ENCODE assay signal across 10 cellular contexts in genomic region chr1:160780398-160780755, GRCh38. TPM values are rescaled to one million over a fixed set of nuclear protein-coding genes. Genes with fewer than 3 reads are reported as not detected.
"Had no signal": no experiment of that assay in that cellular context is flagged by ENCODE, and none has a peak within 500 bp of the region (broad histone marks: within the 10 kb centered on the region; RNA-seq: fewer than 3 reads in every experiment).

No MANE protein-coding gene starts in this region.

- H3K36me3 Mint-ChIP-seq: activated CD4-positive, alpha-beta memory T cell treated with anti-CD3 and anti-CD28 coated beads for 36 hours had no signal

- H3K4me1 Mint-ChIP-seq: neural crest cell had no signal

- H3K9me3 ChIP-seq: ovary, suprapubic skin had no signal

- DNase-seq: activated CD4-positive, CD25-positive, alpha-beta regulatory T cell treated with anti-CD3 and anti-CD28 coated beads, Interleukin-2, amount 50 U/mL, for 72 hours; aorta; dorsolateral prefrontal cortex; kidney; ovary had no signal

- H3K27ac ChIP-seq: dorsolateral prefrontal cortex, ovary had no signal

- H3K27ac Mint-ChIP-seq: activated CD4-positive, alpha-beta memory T cell treated with anti-CD3 and anti-CD28 coated beads for 36 hours; T-helper 2 cell treated with Interferon-gamma antibody and Interleukin-4, amounts not matched to agents 5 μg/mL and 100 μg/mL, for 36 hours had no signal

- H3K27me3 ChIP-seq: ovary, suprapubic skin had no signal

- H3K4me3 Mint-ChIP-seq: activated CD4-positive, alpha-beta memory T cell treated with anti-CD3 and anti-CD28 coated beads for 36 hours; neural crest cell; T-helper 2 cell treated with Interferon-gamma antibody and Interleukin-4, amounts not matched to agents 5 μg/mL and 100 μg/mL, for 36 hours had no signal

- H3K4me3 ChIP-seq: dorsolateral prefrontal cortex, ovary, suprapubic skin had no signal

- H3K9me3 Mint-ChIP-seq: activated CD4-positive, alpha-beta memory T cell treated with anti-CD3 and anti-CD28 coated beads for 36 hours; neural crest cell; T-helper 2 cell treated with Interferon-gamma antibody and Interleukin-4, amounts not matched to agents 5 μg/mL and 100 μg/mL, for 36 hours had no signal

- H3K27me3 Mint-ChIP-seq: activated CD4-positive, alpha-beta memory T cell treated with anti-CD3 and anti-CD28 coated beads for 36 hours had no signal

- H3K36me3 ChIP-seq: ovary, suprapubic skin had no signal

RNA-seq across cellular contexts. Expression of gene LY9, which starts 15.6 kb away (rescaled TPM):
- total RNA-seq: fibroblast of lung, neural crest cell had no signal
- polyA plus RNA-seq: fibroblast of lung had no signal

RNA-seq across cellular contexts. Expression of gene SLAMF7, which starts 41.3 kb away (rescaled TPM):
- total RNA-seq: fibroblast of lung, neural crest cell had no signal
- polyA plus RNA-seq: fibroblast of lung had no signal
